In the genomic region with DNA sequence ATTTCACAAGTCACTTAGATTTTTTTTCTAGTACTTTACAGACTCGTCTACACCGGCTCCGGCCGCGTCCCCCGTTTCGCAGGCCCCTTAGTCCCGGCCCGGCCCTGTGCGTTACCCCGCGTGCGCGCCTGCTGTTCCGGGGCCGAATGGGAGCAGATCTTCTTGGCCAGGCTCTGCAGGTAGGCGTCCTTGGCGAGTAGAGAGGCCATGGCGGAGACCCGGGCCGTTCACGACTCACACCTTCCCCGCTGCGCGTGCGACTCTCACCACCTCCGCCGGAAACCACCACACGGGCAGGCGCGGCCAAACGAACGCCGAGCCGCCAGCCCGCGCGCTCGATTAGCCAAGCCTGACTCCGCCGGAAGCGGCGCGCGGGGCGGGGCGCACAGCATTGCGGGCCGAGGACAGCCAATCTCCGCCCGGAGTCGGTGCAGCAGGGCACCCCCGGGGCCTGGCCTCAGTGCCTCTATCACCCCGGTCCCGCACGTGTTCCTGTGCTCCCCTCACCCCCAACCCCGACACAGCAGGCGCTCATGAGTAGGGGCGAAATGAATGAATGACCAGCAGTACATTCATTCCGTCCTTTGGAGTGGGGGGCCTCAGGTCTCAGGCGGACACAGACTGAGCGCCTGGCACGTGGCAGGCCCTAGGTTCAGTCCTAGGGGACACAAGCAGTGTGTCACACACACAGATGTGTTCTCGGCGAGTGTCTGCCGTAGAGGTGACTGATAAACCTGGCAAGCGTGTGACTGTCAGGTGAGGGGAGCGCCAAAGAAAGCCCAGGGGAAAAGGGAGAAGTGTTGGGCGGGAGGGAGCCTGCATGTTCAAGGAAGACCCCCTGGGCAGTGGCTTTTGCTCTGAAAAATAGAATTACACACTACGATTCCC, we compare ENCODE assay signal across 1 cellular context.
TF ChIP-seq lines count a peak whose summit lies in the region.

A gene (minus strand): TSS at position 265 of the 888 bp plus-strand sequence. CDS start 56 bp downstream, at position 209.

TF ChIP-seq in A549, 52 proteins besides CTCF, POLR2A, EP300 and RAD21 (continued from another document):
- TF ChIP-seq HOXB13 (CRISPR knock-in tag; IDR thresholded peaks at IDR 0.05; ENCODE audit: low read depth), result peak; percentile 84
- no peak for TF ChIP-seq FOSB (CRISPR knock-in tag; IDR thresholded peaks at IDR 0.05)
- TF ChIP-seq, protein P1, sequence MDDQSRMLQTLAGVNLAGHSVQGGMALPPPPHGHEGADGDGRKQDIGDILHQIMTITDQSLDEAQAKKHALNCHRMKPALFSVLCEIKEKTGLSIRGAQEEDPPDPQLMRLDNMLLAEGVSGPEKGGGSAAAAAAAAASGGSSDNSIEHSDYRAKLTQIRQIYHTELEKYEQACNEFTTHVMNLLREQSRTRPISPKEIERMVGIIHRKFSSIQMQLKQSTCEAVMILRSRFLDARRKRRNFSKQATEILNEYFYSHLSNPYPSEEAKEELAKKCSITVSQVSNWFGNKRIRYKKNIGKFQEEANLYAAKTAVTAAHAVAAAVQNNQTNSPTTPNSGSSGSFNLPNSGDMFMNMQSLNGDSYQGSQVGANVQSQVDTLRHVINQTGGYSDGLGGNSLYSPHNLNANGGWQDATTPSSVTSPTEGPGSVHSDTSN (IDR thresholded peaks at IDR 0.05), result peak; percentile 84
- no peak for TF ChIP-seq FOSL2 (IDR thresholded peaks at IDR 0.05)
- TF ChIP-seq FOSL2 (CRISPR knock-in tag; IDR thresholded peaks at IDR 0.05), result 0 out of 2 replicates have a peak, but pooled peaks have one; percentile 1
- TF ChIP-seq, protein P2, sequence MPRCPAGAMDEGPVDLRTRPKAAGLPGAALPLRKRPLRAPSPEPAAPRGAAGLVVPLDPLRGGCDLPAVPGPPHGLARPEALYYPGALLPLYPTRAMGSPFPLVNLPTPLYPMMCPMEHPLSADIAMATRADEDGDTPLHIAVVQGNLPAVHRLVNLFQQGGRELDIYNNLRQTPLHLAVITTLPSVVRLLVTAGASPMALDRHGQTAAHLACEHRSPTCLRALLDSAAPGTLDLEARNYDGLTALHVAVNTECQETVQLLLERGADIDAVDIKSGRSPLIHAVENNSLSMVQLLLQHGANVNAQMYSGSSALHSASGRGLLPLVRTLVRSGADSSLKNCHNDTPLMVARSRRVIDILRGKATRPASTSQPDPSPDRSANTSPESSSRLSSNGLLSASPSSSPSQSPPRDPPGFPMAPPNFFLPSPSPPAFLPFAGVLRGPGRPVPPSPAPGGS (IDR thresholded peaks at IDR 0.05), result peak; percentile 84
- TF ChIP-seq HEYL (CRISPR knock-in tag; IDR thresholded peaks at IDR 0.05), result no peak
- TF ChIP-seq NFE2L2 (conservative IDR thresholded peaks at IDR 0.05; ENCODE audit: low read length), result no peak
- no peak for TF ChIP-seq KDM1A (IDR thresholded peaks at IDR 0.05; ENCODE audit: low read depth)
- no peak for TF ChIP-seq RNF2 (IDR thresholded peaks at IDR 0.05; ENCODE audit: borderline replicate concordance, low read depth)
- no peak for TF ChIP-seq SREBF2 (IDR thresholded peaks at IDR 0.05)
- TF ChIP-seq NR3C1 (IDR thresholded peaks at IDR 0.05), result no peak
- no peak for TF ChIP-seq HOXA7 (CRISPR knock-in tag; IDR thresholded peaks at IDR 0.05)
- TF ChIP-seq JUNB (IDR thresholded peaks at IDR 0.05), result no peak
- no peak for TF ChIP-seq RARB (CRISPR knock-in tag; IDR thresholded peaks at IDR 0.05)
- no peak for TF ChIP-seq SMC3 (IDR thresholded peaks at IDR 0.05)
- TF ChIP-seq HOXB5 (CRISPR knock-in tag; IDR thresholded peaks at IDR 0.05), result peak; percentile 45; the same call in 1 of the 2 replicates
- 0 out of 2 replicates have a peak, but pooled peaks have one; percentile 62 for TF ChIP-seq MAZ (IDR thresholded peaks at IDR 0.05; ENCODE audit: borderline replicate concordance, low read depth, low read length)
- TF ChIP-seq BHLHE40 (IDR thresholded peaks at IDR 0.05; ENCODE audit: low read depth, low read length), result peak; percentile 71
- TF ChIP-seq CBX8 (IDR thresholded peaks at IDR 0.05), result no peak
- no peak for TF ChIP-seq ZFP36 (IDR thresholded peaks at IDR 0.05; ENCODE audit: borderline replicate concordance, partially characterized antibody)
- TF ChIP-seq GATA3 (IDR thresholded peaks at IDR 0.05; ENCODE audit: borderline replicate concordance), result peak; percentile 67
- TF ChIP-seq, protein P3, sequence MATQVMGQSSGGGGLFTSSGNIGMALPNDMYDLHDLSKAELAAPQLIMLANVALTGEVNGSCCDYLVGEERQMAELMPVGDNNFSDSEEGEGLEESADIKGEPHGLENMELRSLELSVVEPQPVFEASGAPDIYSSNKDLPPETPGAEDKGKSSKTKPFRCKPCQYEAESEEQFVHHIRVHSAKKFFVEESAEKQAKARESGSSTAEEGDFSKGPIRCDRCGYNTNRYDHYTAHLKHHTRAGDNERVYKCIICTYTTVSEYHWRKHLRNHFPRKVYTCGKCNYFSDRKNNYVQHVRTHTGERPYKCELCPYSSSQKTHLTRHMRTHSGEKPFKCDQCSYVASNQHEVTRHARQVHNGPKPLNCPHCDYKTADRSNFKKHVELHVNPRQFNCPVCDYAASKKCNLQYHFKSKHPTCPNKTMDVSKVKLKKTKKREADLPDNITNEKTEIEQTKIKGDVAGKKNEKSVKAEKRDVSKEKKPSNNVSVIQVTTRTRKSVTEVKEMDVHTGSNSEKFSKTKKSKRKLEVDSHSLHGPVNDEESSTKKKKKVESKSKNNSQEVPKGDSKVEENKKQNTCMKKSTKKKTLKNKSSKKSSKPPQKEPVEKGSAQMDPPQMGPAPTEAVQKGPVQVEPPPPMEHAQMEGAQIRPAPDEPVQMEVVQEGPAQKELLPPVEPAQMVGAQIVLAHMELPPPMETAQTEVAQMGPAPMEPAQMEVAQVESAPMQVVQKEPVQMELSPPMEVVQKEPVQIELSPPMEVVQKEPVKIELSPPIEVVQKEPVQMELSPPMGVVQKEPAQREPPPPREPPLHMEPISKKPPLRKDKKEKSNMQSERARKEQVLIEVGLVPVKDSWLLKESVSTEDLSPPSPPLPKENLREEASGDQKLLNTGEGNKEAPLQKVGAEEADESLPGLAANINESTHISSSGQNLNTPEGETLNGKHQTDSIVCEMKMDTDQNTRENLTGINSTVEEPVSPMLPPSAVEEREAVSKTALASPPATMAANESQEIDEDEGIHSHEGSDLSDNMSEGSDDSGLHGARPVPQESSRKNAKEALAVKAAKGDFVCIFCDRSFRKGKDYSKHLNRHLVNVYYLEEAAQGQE (IDR thresholded peaks at IDR 0.05), result no peak
- TF ChIP-seq RFX5 (IDR thresholded peaks at IDR 0.05), result no peak
- TF ChIP-seq ESRRA (IDR thresholded peaks at IDR 0.05; ENCODE audit: borderline replicate concordance, low read length), result no peak
- TF ChIP-seq, protein P4, sequence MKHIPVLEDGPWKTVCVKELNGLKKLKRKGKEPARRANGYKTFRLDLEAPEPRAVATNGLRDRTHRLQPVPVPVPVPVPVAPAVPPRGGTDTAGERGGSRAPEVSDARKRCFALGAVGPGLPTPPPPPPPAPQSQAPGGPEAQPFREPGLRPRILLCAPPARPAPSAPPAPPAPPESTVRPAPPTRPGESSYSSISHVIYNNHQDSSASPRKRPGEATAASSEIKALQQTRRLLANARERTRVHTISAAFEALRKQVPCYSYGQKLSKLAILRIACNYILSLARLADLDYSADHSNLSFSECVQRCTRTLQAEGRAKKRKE (CRISPR knock-in tag; IDR thresholded peaks at IDR 0.05; ENCODE audit: low read depth), result no peak
- TF ChIP-seq EHF (CRISPR knock-in tag; IDR thresholded peaks at IDR 0.05), result peak; percentile 61; the same call in 1 of the 2 replicates
- TF ChIP-seq, protein P5, sequence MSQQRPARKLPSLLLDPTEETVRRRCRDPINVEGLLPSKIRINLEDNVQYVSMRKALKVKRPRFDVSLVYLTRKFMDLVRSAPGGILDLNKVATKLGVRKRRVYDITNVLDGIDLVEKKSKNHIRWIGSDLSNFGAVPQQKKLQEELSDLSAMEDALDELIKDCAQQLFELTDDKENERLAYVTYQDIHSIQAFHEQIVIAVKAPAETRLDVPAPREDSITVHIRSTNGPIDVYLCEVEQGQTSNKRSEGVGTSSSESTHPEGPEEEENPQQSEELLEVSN (IDR thresholded peaks at IDR 0.05; ENCODE audit: borderline replicate concordance, low read depth), result peak; percentile 94
- TF ChIP-seq, protein P6, sequence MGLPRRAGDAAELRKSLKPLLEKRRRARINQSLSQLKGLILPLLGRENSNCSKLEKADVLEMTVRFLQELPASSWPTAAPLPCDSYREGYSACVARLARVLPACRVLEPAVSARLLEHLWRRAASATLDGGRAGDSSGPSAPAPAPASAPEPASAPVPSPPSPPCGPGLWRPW (IDR thresholded peaks at IDR 0.05), result no peak
- no peak for TF ChIP-seq ZSCAN20 (CRISPR knock-in tag; IDR thresholded peaks at IDR 0.05)
- TF ChIP-seq CBX2 (IDR thresholded peaks at IDR 0.05; ENCODE audit: borderline replicate concordance, low read depth), result no peak
- TF ChIP-seq TP53 (CRISPR knock-in tag; IDR thresholded peaks at IDR 0.05), result peak; percentile 82
- no peak for TF ChIP-seq CHD2 (IDR thresholded peaks at IDR 0.05; ENCODE audit: low read length, partially characterized antibody)
- peak; percentile 74 for TF ChIP-seq KDM5A (IDR thresholded peaks at IDR 0.05)
- TF ChIP-seq, protein P7, sequence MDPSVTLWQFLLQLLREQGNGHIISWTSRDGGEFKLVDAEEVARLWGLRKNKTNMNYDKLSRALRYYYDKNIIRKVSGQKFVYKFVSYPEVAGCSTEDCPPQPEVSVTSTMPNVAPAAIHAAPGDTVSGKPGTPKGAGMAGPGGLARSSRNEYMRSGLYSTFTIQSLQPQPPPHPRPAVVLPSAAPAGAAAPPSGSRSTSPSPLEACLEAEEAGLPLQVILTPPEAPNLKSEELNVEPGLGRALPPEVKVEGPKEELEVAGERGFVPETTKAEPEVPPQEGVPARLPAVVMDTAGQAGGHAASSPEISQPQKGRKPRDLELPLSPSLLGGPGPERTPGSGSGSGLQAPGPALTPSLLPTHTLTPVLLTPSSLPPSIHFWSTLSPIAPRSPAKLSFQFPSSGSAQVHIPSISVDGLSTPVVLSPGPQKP (IDR thresholded peaks at IDR 0.05; ENCODE audit: low read depth, low read length), result peak; percentile 87; the same call in 1 of the 2 replicates
